1 cellular context compared by ENCODE assay signal in the genomic region with DNA sequence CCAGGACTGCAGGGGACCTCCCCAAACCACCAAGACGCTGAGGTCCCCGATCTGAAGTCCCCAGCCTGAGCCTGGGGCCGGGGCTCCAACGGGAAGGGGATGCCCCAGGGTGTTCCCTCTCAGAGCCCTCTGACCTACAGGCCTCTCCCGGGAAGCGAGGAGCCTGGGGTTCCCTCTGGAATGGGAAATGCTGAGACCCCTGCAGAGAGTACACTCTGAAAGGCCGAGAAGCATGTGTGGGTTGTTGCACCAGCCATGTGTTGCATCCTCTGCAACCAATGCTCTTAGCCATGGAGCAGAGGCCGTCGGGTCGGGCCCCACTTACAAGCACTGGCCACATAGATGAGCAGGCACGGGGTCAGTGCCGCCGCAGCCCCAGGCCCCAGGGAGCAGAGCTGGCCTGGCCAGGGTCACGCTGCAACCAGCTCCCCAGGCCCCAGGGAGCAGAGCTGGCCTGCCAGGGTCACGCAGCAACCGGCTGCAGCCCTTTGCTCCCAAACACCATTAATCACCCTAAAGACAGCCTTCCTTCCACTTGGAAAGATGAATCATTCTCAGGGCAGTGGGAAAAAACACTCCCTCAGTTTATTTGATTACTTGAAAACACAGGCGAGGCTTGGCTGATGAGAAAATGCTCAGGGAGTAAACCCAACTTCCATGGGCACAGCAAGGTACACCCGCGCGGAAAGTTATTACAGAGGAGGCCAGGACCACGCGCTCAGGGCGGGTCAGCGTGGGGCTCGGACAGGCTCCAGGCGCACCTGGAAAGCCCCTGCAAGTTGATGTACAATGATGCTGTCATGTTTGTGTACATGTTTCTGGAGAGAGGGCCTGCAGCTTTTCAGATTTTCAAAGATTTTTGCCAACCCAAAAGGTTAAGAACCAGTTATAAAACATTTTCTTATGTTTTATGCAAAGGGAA.
TF ChIP-seq lines count a peak whose summit lies in the region.

No MANE protein-coding gene starts in this region.

TF ChIP-seq in HepG2, 621 proteins besides CTCF, POLR2A, EP300 and RAD21 (continued from another document):
- TF ChIP-seq, protein P1, sequence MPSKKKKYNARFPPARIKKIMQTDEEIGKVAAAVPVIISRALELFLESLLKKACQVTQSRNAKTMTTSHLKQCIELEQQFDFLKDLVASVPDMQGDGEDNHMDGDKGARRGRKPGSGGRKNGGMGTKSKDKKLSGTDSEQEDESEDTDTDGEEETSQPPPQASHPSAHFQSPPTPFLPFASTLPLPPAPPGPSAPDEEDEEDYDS (CRISPR knock-in tag; IDR thresholded peaks at IDR 0.05): peak; percentile 16; the same call in 1 of the 2 replicates
- 0 out of 2 replicates have a peak, but pooled peaks have one; percentile 29 for TF ChIP-seq NCOA2 (CRISPR knock-in tag; IDR thresholded peaks at IDR 0.05)
- TF ChIP-seq PHF8 (CRISPR knock-in tag; IDR thresholded peaks at IDR 0.05): no peak; the same call in 1 of the 2 replicates
- TF ChIP-seq ZNF235 (CRISPR knock-in tag; IDR thresholded peaks at IDR 0.05; ENCODE audit: borderline replicate concordance): peak; percentile 68; the same call in 1 of the 2 replicates
- TF ChIP-seq SUZ12 (IDR thresholded peaks at IDR 0.05; ENCODE audit: low read depth, low read length): no peak
- TF ChIP-seq ZNF224 (CRISPR knock-in tag; IDR thresholded peaks at IDR 0.05): peak; percentile 59; the same call in 1 of the 2 replicates
- TF ChIP-seq, protein P2, sequence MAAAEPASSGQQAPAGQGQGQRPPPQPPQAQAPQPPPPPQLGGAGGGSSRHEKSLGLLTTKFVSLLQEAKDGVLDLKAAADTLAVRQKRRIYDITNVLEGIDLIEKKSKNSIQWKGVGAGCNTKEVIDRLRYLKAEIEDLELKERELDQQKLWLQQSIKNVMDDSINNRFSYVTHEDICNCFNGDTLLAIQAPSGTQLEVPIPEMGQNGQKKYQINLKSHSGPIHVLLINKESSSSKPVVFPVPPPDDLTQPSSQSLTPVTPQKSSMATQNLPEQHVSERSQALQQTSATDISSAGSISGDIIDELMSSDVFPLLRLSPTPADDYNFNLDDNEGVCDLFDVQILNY (CRISPR knock-in tag; conservative IDR thresholded peaks at IDR 0.05): no peak
- TF ChIP-seq FOXA3 (CRISPR knock-in tag; IDR thresholded peaks at IDR 0.05): peak; percentile 23; the same call in 1 of the 2 replicates
- TF ChIP-seq MYNN (CRISPR knock-in tag; IDR thresholded peaks at IDR 0.05; ENCODE audit: low read depth): no peak
- TF ChIP-seq, protein P3, sequence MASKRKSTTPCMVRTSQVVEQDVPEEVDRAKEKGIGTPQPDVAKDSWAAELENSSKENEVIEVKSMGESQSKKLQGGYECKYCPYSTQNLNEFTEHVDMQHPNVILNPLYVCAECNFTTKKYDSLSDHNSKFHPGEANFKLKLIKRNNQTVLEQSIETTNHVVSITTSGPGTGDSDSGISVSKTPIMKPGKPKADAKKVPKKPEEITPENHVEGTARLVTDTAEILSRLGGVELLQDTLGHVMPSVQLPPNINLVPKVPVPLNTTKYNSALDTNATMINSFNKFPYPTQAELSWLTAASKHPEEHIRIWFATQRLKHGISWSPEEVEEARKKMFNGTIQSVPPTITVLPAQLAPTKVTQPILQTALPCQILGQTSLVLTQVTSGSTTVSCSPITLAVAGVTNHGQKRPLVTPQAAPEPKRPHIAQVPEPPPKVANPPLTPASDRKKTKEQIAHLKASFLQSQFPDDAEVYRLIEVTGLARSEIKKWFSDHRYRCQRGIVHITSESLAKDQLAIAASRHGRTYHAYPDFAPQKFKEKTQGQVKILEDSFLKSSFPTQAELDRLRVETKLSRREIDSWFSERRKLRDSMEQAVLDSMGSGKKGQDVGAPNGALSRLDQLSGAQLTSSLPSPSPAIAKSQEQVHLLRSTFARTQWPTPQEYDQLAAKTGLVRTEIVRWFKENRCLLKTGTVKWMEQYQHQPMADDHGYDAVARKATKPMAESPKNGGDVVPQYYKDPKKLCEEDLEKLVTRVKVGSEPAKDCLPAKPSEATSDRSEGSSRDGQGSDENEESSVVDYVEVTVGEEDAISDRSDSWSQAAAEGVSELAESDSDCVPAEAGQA (IDR thresholded peaks at IDR 0.05; ENCODE audit: low read depth): 0 out of 2 replicates have a peak, but pooled peaks have one; percentile 46
- TF ChIP-seq, protein P3 (CRISPR knock-in tag; IDR thresholded peaks at IDR 0.05; ENCODE audit: borderline replicate concordance): no peak
- peak; percentile 59; the same call in 1 of the 2 replicates for TF ChIP-seq KDM3A (CRISPR knock-in tag; IDR thresholded peaks at IDR 0.05; ENCODE audit: low read depth)
- no peak for TF ChIP-seq ARNT2 (CRISPR knock-in tag; IDR thresholded peaks at IDR 0.05; ENCODE audit: low read depth)
- peak; percentile 44; the same call in 1 of the 2 replicates for TF ChIP-seq ETV5 (CRISPR knock-in tag; IDR thresholded peaks at IDR 0.05; ENCODE audit: borderline replicate concordance)
- no peak for TF ChIP-seq LCORL (IDR thresholded peaks at IDR 0.05)
- TF ChIP-seq LCORL (CRISPR knock-in tag; IDR thresholded peaks at IDR 0.05): peak; percentile 58; the same call in 1 of the 2 replicates
- TF ChIP-seq ZNF180 (CRISPR knock-in tag; IDR thresholded peaks at IDR 0.05; ENCODE audit: borderline replicate concordance, low read depth): no peak
- TF ChIP-seq, protein P4, sequence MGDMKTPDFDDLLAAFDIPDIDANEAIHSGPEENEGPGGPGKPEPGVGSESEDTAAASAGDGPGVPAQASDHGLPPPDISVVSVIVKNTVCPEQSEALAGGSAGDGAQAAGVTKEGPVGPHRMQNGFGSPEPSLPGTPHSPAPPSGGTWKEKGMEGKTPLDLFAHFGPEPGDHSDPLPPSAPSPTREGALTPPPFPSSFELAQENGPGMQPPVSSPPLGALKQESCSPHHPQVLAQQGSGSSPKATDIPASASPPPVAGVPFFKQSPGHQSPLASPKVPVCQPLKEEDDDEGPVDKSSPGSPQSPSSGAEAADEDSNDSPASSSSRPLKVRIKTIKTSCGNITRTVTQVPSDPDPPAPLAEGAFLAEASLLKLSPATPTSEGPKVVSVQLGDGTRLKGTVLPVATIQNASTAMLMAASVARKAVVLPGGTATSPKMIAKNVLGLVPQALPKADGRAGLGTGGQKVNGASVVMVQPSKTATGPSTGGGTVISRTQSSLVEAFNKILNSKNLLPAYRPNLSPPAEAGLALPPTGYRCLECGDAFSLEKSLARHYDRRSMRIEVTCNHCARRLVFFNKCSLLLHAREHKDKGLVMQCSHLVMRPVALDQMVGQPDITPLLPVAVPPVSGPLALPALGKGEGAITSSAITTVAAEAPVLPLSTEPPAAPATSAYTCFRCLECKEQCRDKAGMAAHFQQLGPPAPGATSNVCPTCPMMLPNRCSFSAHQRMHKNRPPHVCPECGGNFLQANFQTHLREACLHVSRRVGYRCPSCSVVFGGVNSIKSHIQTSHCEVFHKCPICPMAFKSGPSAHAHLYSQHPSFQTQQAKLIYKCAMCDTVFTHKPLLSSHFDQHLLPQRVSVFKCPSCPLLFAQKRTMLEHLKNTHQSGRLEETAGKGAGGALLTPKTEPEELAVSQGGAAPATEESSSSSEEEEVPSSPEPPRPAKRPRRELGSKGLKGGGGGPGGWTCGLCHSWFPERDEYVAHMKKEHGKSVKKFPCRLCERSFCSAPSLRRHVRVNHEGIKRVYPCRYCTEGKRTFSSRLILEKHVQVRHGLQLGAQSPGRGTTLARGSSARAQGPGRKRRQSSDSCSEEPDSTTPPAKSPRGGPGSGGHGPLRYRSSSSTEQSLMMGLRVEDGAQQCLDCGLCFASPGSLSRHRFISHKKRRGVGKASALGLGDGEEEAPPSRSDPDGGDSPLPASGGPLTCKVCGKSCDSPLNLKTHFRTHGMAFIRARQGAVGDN (CRISPR knock-in tag; IDR thresholded peaks at IDR 0.05): peak; percentile 95
- TF ChIP-seq ZNF776 (CRISPR knock-in tag; IDR thresholded peaks at IDR 0.05): no peak
- no peak for TF ChIP-seq ZNF850 (CRISPR knock-in tag; conservative IDR thresholded peaks at IDR 0.05)
- no peak for TF ChIP-seq ZMYM2 (CRISPR knock-in tag; IDR thresholded peaks at IDR 0.05)
- TF ChIP-seq ZNF788 (CRISPR knock-in tag; IDR thresholded peaks at IDR 0.05; ENCODE audit: borderline replicate concordance): 0 out of 2 replicates have a peak, but pooled peaks have one; percentile 25
- TF ChIP-seq TCF7L2 (IDR thresholded peaks at IDR 0.05; ENCODE audit: low read depth, low read length): no peak
- TF ChIP-seq THAP11 (CRISPR knock-in tag; IDR thresholded peaks at IDR 0.05): 0 out of 2 replicates have a peak, but pooled peaks have one; percentile 20
- TF ChIP-seq PAWR (CRISPR knock-in tag; IDR thresholded peaks at IDR 0.05; ENCODE audit: borderline replicate concordance): no peak
- TF ChIP-seq, protein P5, sequence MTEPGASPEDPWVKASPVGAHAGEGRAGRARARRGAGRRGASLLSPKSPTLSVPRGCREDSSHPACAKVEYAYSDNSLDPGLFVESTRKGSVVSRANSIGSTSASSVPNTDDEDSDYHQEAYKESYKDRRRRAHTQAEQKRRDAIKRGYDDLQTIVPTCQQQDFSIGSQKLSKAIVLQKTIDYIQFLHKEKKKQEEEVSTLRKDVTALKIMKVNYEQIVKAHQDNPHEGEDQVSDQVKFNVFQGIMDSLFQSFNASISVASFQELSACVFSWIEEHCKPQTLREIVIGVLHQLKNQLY (CRISPR knock-in tag; IDR thresholded peaks at IDR 0.05): peak; percentile 90
- peak; percentile 65; the same call in 1 of the 2 replicates for TF ChIP-seq SALL1 (CRISPR knock-in tag; IDR thresholded peaks at IDR 0.05)
- TF ChIP-seq XRCC5 (optimal IDR thresholded peaks at IDR 0.05; ENCODE audit: low read length): no peak
- TF ChIP-seq MIXL1 (CRISPR knock-in tag; IDR thresholded peaks at IDR 0.05): peak; percentile 49; the same call in 1 of the 2 replicates
- TF ChIP-seq ZNF468 (CRISPR knock-in tag; IDR thresholded peaks at IDR 0.05): peak; percentile 81; the same call in 1 of the 2 replicates
- peak; percentile 81 for TF ChIP-seq RARA (CRISPR knock-in tag; IDR thresholded peaks at IDR 0.05)
- no peak for TF ChIP-seq ZNF44 (CRISPR knock-in tag; IDR thresholded peaks at IDR 0.05)
- peak; percentile 34 for TF ChIP-seq YY1 (IDR thresholded peaks at IDR 0.05; ENCODE audit: insufficient read depth, insufficient replicate concordance, low read depth, low read length)
- TF ChIP-seq, protein P6, sequence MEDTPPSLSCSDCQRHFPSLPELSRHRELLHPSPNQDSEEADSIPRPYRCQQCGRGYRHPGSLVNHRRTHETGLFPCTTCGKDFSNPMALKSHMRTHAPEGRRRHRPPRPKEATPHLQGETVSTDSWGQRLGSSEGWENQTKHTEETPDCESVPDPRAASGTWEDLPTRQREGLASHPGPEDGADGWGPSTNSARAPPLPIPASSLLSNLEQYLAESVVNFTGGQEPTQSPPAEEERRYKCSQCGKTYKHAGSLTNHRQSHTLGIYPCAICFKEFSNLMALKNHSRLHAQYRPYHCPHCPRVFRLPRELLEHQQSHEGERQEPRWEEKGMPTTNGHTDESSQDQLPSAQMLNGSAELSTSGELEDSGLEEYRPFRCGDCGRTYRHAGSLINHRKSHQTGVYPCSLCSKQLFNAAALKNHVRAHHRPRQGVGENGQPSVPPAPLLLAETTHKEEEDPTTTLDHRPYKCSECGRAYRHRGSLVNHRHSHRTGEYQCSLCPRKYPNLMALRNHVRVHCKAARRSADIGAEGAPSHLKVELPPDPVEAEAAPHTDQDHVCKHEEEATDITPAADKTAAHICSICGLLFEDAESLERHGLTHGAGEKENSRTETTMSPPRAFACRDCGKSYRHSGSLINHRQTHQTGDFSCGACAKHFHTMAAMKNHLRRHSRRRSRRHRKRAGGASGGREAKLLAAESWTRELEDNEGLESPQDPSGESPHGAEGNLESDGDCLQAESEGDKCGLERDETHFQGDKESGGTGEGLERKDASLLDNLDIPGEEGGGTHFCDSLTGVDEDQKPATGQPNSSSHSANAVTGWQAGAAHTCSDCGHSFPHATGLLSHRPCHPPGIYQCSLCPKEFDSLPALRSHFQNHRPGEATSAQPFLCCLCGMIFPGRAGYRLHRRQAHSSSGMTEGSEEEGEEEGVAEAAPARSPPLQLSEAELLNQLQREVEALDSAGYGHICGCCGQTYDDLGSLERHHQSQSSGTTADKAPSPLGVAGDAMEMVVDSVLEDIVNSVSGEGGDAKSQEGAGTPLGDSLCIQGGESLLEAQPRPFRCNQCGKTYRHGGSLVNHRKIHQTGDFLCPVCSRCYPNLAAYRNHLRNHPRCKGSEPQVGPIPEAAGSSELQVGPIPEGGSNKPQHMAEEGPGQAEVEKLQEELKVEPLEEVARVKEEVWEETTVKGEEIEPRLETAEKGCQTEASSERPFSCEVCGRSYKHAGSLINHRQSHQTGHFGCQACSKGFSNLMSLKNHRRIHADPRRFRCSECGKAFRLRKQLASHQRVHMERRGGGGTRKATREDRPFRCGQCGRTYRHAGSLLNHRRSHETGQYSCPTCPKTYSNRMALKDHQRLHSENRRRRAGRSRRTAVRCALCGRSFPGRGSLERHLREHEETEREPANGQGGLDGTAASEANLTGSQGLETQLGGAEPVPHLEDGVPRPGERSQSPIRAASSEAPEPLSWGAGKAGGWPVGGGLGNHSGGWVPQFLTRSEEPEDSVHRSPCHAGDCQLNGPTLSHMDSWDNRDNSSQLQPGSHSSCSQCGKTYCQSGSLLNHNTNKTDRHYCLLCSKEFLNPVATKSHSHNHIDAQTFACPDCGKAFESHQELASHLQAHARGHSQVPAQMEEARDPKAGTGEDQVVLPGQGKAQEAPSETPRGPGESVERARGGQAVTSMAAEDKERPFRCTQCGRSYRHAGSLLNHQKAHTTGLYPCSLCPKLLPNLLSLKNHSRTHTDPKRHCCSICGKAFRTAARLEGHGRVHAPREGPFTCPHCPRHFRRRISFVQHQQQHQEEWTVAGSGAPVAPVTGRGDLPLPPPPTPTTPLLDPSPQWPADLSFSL (CRISPR knock-in tag; IDR thresholded peaks at IDR 0.05): 0 out of 2 replicates have a peak, but pooled peaks have one; percentile 39
- TF ChIP-seq NFYB (CRISPR knock-in tag; IDR thresholded peaks at IDR 0.05): peak; percentile 5; the same call in 1 of the 2 replicates
